In genomic region chr16:84600343-84601229, GRCh38 we compare ENCODE assay signal across 8 cellular contexts. TPM values are rescaled to one million over a fixed set of nuclear protein-coding genes. Genes with fewer than 3 reads are reported as not detected.
DNase-seq lines count a peak whose midpoint lies in the region; ATAC-seq and TF ChIP-seq lines count a peak whose summit lies in the region.

No MANE protein-coding gene starts in this region.

- TF ChIP-seq CTCF in GM06990 (IDR thresholded peaks at IDR 0.05; ENCODE audit: insufficient read depth, low read length, poor library complexity, severe bottlenecking) = no peak

- H3K4me3 ChIP-seq in GM06990 (replicated peaks; ENCODE audit: low read depth, low read length) = peak overlapping the region; percentile 31

- POLR2A ChIA-PET in activated CD8-positive, alpha-beta T cell treated with anti-CD3 and anti-CD28 coated beads, Interleukin-2, amount 10 ng/mL, durations not matched to agents 7 days and 5 days (lab: Charles Lee) = interaction anchor here (0.9 to 4.8 kb wide), 7 partner anchors 15 to 95 kb away, joined by 3 to 25 read pairs (median 5); no protein-coding TSS in a partner anchor

- no peaks in the 10 kb centered on the region for H3K9me3 Mint-ChIP-seq in activated CD8-positive, alpha-beta T cell treated with anti-CD3 and anti-CD28 coated beads, Interleukin-2, amount 10 ng/mL, durations not matched to agents 7 days and 5 days (ENCODE audit: insufficient read depth)

- CTCF ChIA-PET in activated CD8-positive, alpha-beta T cell treated with anti-CD3 and anti-CD28 coated beads, Interleukin-2, amount 10 ng/mL, durations not matched to agents 7 days and 5 days (lab: Charles Lee) = interaction anchor here (0.6 to 4.8 kb wide), 19 partner anchors 7 to 486 kb away, joined by 3 to 27 read pairs (median 5); partner anchors contain the start of gene COTL1

- H3K36me3 Mint-ChIP-seq in activated CD8-positive, alpha-beta T cell treated with anti-CD3 and anti-CD28 coated beads, Interleukin-2, amount 10 ng/mL, durations not matched to agents 7 days and 5 days (ENCODE audit: low read depth) = peaks cover 83% of the 10 kb centered on the region

- H3K27me3 ChIP-seq in GM06990 (replicated peaks; ENCODE audit: control insufficient read depth, insufficient read depth, low read length) = no peaks in the 10 kb centered on the region

- H3K4me1 Mint-ChIP-seq in activated CD8-positive, alpha-beta T cell treated with anti-CD3 and anti-CD28 coated beads, Interleukin-2, amount 10 ng/mL, durations not matched to agents 7 days and 5 days (ENCODE audit: low read depth) = peaks cover 91% of the 10 kb centered on the region

- H3K27me3 Mint-ChIP-seq in activated CD8-positive, alpha-beta T cell treated with anti-CD3 and anti-CD28 coated beads, Interleukin-2, amount 10 ng/mL, durations not matched to agents 7 days and 5 days (ENCODE audit: low read depth) = no peaks in the 10 kb centered on the region

- no peaks in the 10 kb centered on the region for H3K36me3 ChIP-seq in GM06990 (ENCODE audit: control insufficient read depth, insufficient read depth, low read length)

- peak overlapping the region; percentile 96 for H3K27ac Mint-ChIP-seq in activated CD8-positive, alpha-beta T cell treated with anti-CD3 and anti-CD28 coated beads, Interleukin-2, amount 10 ng/mL, durations not matched to agents 7 days and 5 days

- intact Hi-C loops in left colon (cut with DNase I, micrococcal nuclease) = no loop called here

- H3K4me3 Mint-ChIP-seq in activated CD8-positive, alpha-beta T cell treated with anti-CD3 and anti-CD28 coated beads, Interleukin-2, amount 10 ng/mL, durations not matched to agents 7 days and 5 days = peak overlapping the region; percentile 73

- DNase-seq in GM06990 (ENCODE audit: extremely low read depth, insufficient read length) = peak; percentile 75
- peak; percentile 55 for DNase-seq in activated CD8-positive, alpha-beta T cell treated with anti-CD3 and anti-CD28 coated beads, Interleukin-2, amount 10 ng/mL, durations not matched to agents 7 days and 5 days
- no peak for DNase-seq in left colon
- no peak for DNase-seq in RKO (ENCODE audit: low spot score)
- no peak for DNase-seq in DMS53 (lab: John Stamatoyannopoulos, UW)
- DNase-seq in NCI-H526 (lab: John Stamatoyannopoulos, UW) = no peak

- peak; percentile 63 for ATAC-seq in GM19467 (IDR thresholded peaks at IDR 0.05; ENCODE audit: unreplicated experiment)
- peak; percentile 68 for ATAC-seq in HG03521 (IDR thresholded peaks at IDR 0.05; ENCODE audit: unreplicated experiment)
- peak; percentile 48 for ATAC-seq in activated CD8-positive, alpha-beta T cell treated with anti-CD3 and anti-CD28 coated beads, Interleukin-2, amount 10 ng/mL, durations not matched to agents 7 days and 5 days
- ATAC-seq in left colon = peak; percentile 80

RNA-seq across cellular contexts. Expression of gene COTL1, which starts 17.3 kb away (rescaled TPM):
- 100 to 1,000 TPM; 837 to 887 TPM for total RNA-seq in activated CD8-positive, alpha-beta T cell treated with anti-CD3 and anti-CD28 coated beads, Interleukin-2, amount 10 ng/mL, durations not matched to agents 7 days and 5 days
- 10 to 100 TPM; 51.8 to 71.0 TPM for total RNA-seq in left colon

RNA-seq across cellular contexts. Expression of gene KLHL36, which starts 47.7 kb away (rescaled TPM):
- total RNA-seq in activated CD8-positive, alpha-beta T cell treated with anti-CD3 and anti-CD28 coated beads, Interleukin-2, amount 10 ng/mL, durations not matched to agents 7 days and 5 days = 10 to 100 TPM; 31.4 to 32.6 TPM
- total RNA-seq in left colon = 10 to 100 TPM; 45.1 to 61.8 TPM

Comparison
In these comparisons a context has a peak if more than half of its experiments do, and no peak if none do; other contexts are left out.
1. DNase-seq: peak in GM06990 (single experiment) and activated CD8-positive, alpha-beta T cell treated with anti-CD3 and anti-CD28 coated beads, Interleukin-2, amount 10 ng/mL, durations not matched to agents 7 days and 5 days (single experiment); none in left colon (0 of 2), RKO (single experiment), DMS53 (single experiment) and NCI-H526 (0 of 2).
2. RNA of gene COTL1, which starts 17.3 kb away (total RNA-seq): 837 to 887 TPM in activated CD8-positive, alpha-beta T cell treated with anti-CD3 and anti-CD28 coated beads, Interleukin-2, amount 10 ng/mL, durations not matched to agents 7 days and 5 days; 51.8 to 71.0 TPM in left colon; every median in the first group is over 10 times any median in the second.
3. Peak in every context shown above with its lines, with median percentiles within 50 percentile points of each other: ATAC-seq.